ENCODE assay signal across 9 cellular contexts in the genomic region with DNA sequence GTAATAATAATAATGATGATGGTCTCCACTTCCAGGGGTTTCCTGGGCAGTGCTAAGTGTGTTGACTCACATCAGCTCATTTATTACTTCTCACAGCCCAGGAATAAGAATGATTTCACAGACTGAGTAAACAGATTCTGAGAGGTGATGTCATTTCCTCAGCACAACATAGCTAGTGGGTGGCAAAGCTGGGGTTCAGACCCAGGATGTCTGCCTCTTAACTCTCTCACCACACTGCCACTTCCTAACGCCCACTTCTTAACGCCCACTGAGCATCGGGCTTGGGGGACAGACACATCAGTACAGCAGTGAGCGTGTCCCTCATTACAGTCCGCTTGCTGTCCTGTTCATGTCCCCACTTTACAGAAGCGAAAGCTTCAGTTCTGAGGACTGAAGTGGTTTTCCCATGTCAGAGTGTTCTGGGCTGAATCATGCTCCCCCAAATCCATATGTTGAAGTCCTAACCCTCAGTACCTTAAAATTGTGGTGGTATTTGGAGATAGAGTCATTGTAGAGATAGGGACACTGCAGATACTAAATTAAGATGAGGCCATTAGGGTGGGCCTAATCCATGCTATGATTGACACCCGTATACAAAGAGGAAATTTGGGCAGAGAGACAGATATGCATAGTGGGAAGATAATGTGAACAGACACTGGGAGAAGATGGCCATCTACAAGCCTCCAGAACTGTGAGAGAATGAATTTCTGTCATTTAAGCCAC.
DNase-seq lines count a peak whose midpoint lies in the region; ATAC-seq, FAIRE-seq and TF ChIP-seq lines count a peak whose summit lies in the region.
"Had no signal": no experiment of that assay in that cellular context is flagged by ENCODE, and none has a peak within 500 bp of the region (broad histone marks: within the 10 kb centered on the region; RNA-seq: fewer than 3 reads in every experiment).

No MANE protein-coding gene starts in this region.

- TF ChIP-seq POLR2A in adrenal gland (IDR thresholded peaks at IDR 0.05), result no peak

- DNase-seq in CD1c-positive myeloid dendritic cell (ENCODE audit: extremely low spot score) (peak; percentile 64), hepatic stellate cell (ENCODE audit: low spot score) (peak; percentile 71), Right ventricle myocardium inferior (ENCODE audit: missing footprints) (no peak), adrenal gland (no peak), GM19239 (ENCODE audit: insufficient read length, low spot score) (no peak)
- DNase-seq in activated CD8-positive, alpha-beta memory T cell treated with anti-CD3 and anti-CD28 coated beads, Interleukin-2, amount 10 ng/mL, durations not matched to agents 7 days and 5 days, result peak; percentile 87
- DNase-seq in stimulated activated CD8-positive, alpha-beta memory T cell treated with anti-CD3 and anti-CD28 coated beads, Interleukin-7, amount 100 ng/mL, for 24 hours (ENCODE audit: low read depth), result peak; percentile 23

- CTCF ChIA-PET in activated CD8-positive, alpha-beta memory T cell treated with anti-CD3 and anti-CD28 coated beads, Interleukin-2, amount 10 ng/mL, durations not matched to agents 7 days and 5 days (lab: Charles Lee), result interaction anchor here (0.6 to 2.1 kb wide), 6 partner anchors 19 to 141 kb away, joined by 3 to 6 read pairs (median 4); partner anchors contain the start of gene SEC13

- H3K9me3 Mint-ChIP-seq in activated CD8-positive, alpha-beta memory T cell treated with anti-CD3 and anti-CD28 coated beads, Interleukin-2, amount 10 ng/mL, durations not matched to agents 7 days and 5 days (ENCODE audit: low read depth), result no peaks in the 10 kb centered on the region
- H3K9me3 Mint-ChIP-seq: dendritic cell treated with granulocyte-macrophage colony-stimulating factor and Interleukin-4, amounts not matched to agents 40 ng/mL and 50 ng/mL, for 4 days had no signal

- intact Hi-C loops in Right ventricle myocardium inferior (cut with DNase I) (no loop called here), adrenal gland (cut with DNase I) (no loop called here)

- H3K4me1 ChIP-seq in adrenal gland (replicated peaks in 1 of 2), result no peaks in the 10 kb centered on the region

- peak overlapping the region; percentile 67 for H3K27ac Mint-ChIP-seq in activated CD8-positive, alpha-beta memory T cell treated with anti-CD3 and anti-CD28 coated beads, Interleukin-2, amount 10 ng/mL, durations not matched to agents 7 days and 5 days
- H3K27ac Mint-ChIP-seq: dendritic cell treated with granulocyte-macrophage colony-stimulating factor and Interleukin-4, amounts not matched to agents 40 ng/mL and 50 ng/mL, for 4 days had no signal

- H3K4me1 Mint-ChIP-seq in activated CD8-positive, alpha-beta memory T cell treated with anti-CD3 and anti-CD28 coated beads, Interleukin-2, amount 10 ng/mL, durations not matched to agents 7 days and 5 days, result peaks cover 31% of the 10 kb centered on the region

- H3K9me3 ChIP-seq in adrenal gland (replicated peaks in 1 of 3), result no peaks in the 10 kb centered on the region

- no peak overlapping the region for H3K4me3 ChIP-seq in adrenal gland

- 72 to 83% (median 75%) methylated on average over 7 of the region's 7 CpGs for WGBS in adrenal gland, 4 donors

- ATAC-seq in HG02885 (IDR thresholded peaks at IDR 0.05; ENCODE audit: poor library complexity, unreplicated experiment), result peak; percentile 91
- ATAC-seq in activated CD8-positive, alpha-beta memory T cell treated with anti-CD3 and anti-CD28 coated beads, Interleukin-2, amount 10 ng/mL, durations not matched to agents 7 days and 5 days, result peak; percentile 96
- no peak for ATAC-seq in Right ventricle myocardium inferior

- no peaks in the 10 kb centered on the region for H3K36me3 Mint-ChIP-seq in activated CD8-positive, alpha-beta memory T cell treated with anti-CD3 and anti-CD28 coated beads, Interleukin-2, amount 10 ng/mL, durations not matched to agents 7 days and 5 days

- no peaks in the 10 kb centered on the region for H3K27me3 Mint-ChIP-seq in activated CD8-positive, alpha-beta memory T cell treated with anti-CD3 and anti-CD28 coated beads, Interleukin-2, amount 10 ng/mL, durations not matched to agents 7 days and 5 days

- no peak overlapping the region for H3K4me3 Mint-ChIP-seq in activated CD8-positive, alpha-beta memory T cell treated with anti-CD3 and anti-CD28 coated beads, Interleukin-2, amount 10 ng/mL, durations not matched to agents 7 days and 5 days
- H3K4me3 Mint-ChIP-seq: dendritic cell treated with granulocyte-macrophage colony-stimulating factor and Interleukin-4, amounts not matched to agents 40 ng/mL and 50 ng/mL, for 4 days had no signal

- TF ChIP-seq CTCF in adrenal gland (IDR thresholded peaks at IDR 0.05), result no peak

- no peak for FAIRE-seq in GM19239 (lab: Jason Lieb, UNC)

- no peaks in the 10 kb centered on the region for H3K27me3 ChIP-seq in adrenal gland

- no peak overlapping the region for H3K27ac ChIP-seq in adrenal gland

- H3K36me3 ChIP-seq in adrenal gland (replicated peaks in 1 of 2), result no peaks in the 10 kb centered on the region

Comparison
In these comparisons a context has a peak if more than half of its experiments do, and no peak if none do; other contexts are left out.
1. DNase-seq: peak in CD1c-positive myeloid dendritic cell (single experiment), activated CD8-positive, alpha-beta memory T cell treated with anti-CD3 and anti-CD28 coated beads, Interleukin-2, amount 10 ng/mL, durations not matched to agents 7 days and 5 days (single experiment), hepatic stellate cell (single experiment) and stimulated activated CD8-positive, alpha-beta memory T cell treated with anti-CD3 and anti-CD28 coated beads, Interleukin-7, amount 100 ng/mL, for 24 hours (single experiment); none in Right ventricle myocardium inferior (single experiment), adrenal gland (0 of 7) and GM19239 (single experiment).